12 cellular contexts compared by ENCODE assay signal in the genomic region with DNA sequence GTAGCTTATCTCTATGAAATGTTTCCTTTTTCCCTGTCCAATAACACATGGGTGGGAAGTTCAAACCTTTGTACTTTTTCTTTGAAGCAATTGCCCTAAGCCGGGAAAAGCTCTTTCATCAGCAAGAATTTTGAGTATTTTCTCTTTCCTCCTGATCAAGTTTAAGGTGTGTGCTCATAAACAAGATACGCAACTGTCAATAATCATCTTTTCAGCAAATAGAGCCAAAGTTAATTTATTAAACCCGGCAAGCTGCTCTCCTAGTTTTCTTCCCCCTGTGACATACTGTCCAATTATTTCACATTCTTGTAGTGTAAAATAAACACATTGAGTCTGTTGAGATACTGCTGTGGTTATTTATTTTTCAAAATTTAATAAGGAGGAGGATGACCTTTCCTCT.
"Had no signal": no experiment of that assay in that cellular context is flagged by ENCODE, and none has a peak within 500 bp of the region (broad histone marks: within the 10 kb centered on the region; RNA-seq: fewer than 3 reads in every experiment).

No MANE protein-coding gene starts in this region.

- DNase-seq: activated CD4-positive, alpha-beta T cell treated with anti-CD3 and anti-CD28 coated beads, Interleukin-2, amount 10 ng/mL, durations not matched to agents 24 days and 14 days; activated CD4-positive, CD25-positive, alpha-beta regulatory T cell; activated gamma-delta T cell treated with Interleukin-2 at 50 U/mL for 16 hours; body of pancreas; central memory CD4-positive, alpha-beta T cell; effector CD4-positive, alpha-beta T cell; glutamatergic neuron; stimulated activated CD4-positive, alpha-beta T cell treated with anti-CD3 and anti-CD28 coated beads, Interleukin-4, amount 100 ng/mL, for 24 hours; stimulated activated naive CD4-positive, alpha-beta T cell treated with Interleukin-2 at 50 U/mL for 16 hours; substantia nigra had no signal

- H3K27me3 Mint-ChIP-seq: activated CD4-positive, alpha-beta T cell treated with anti-CD3 and anti-CD28 coated beads, Interleukin-2, amount 10 ng/mL, durations not matched to agents 24 days and 14 days; activated naive CD8-positive, alpha-beta T cell had no signal

- H3K9me3 Mint-ChIP-seq: activated CD4-positive, alpha-beta T cell treated with anti-CD3 and anti-CD28 coated beads, Interleukin-2, amount 10 ng/mL, durations not matched to agents 24 days and 14 days had no signal

- H3K27ac Mint-ChIP-seq: activated CD4-positive, alpha-beta T cell treated with anti-CD3 and anti-CD28 coated beads, Interleukin-2, amount 10 ng/mL, durations not matched to agents 24 days and 14 days; activated naive CD8-positive, alpha-beta T cell; nephron had no signal

- H3K4me1 Mint-ChIP-seq: nephron had no signal

- H3K9me3 ChIP-seq: body of pancreas had no signal

- H3K27ac ChIP-seq: body of pancreas had no signal

- H3K4me3 ChIP-seq: body of pancreas had no signal

- H3K27me3 ChIP-seq: body of pancreas had no signal

- H3K36me3 Mint-ChIP-seq: activated naive CD8-positive, alpha-beta T cell had no signal

- H3K4me3 Mint-ChIP-seq: nephron had no signal
